ENCODE assay signal across 8 cellular contexts in the genomic region with DNA sequence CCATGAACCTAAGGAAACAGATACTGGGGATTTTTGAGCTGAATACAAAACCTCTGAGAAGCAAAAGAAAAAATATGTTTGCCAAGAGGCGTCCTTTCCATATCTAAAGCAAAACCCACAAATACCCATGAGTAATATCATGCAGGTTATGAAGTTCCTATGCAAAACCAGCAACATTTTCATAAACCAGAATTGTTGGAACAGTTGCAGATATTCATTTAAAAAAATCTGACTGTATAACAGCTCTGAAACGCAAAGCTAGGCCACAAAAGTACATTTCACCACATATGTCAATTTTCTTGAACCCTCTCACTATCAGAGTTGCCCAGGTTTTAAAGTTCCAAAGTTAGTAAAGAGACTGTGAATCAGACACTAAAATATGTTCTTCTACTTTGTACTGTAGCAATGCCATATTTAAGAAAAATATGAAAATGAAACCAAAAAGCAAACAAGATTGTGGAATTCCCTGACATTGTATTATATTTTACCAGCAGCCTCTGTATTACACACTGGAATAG. TPM values are rescaled to one million over a fixed set of nuclear protein-coding genes. Genes with fewer than 3 reads are reported as not detected.
DNase-seq lines count a peak whose midpoint lies in the region; ATAC-seq and TF ChIP-seq lines count a peak whose summit lies in the region.

No MANE protein-coding gene starts in this region.

- ATAC-seq in HG03520 (IDR thresholded peaks at IDR 0.05; ENCODE audit: unreplicated experiment): peak; percentile 25

- no peak for TF ChIP-seq CTCF in chondrocyte (IDR thresholded peaks at IDR 0.05)

- peak overlapping the region; percentile 65 for H3K4me3 Mint-ChIP-seq in activated CD4-positive, alpha-beta T cell treated with anti-CD3 and anti-CD28 coated beads, Interleukin-2, amount 10 ng/mL, durations not matched to agents 7 days and 5 days
- H3K4me3 Mint-ChIP-seq in chondrocyte (ENCODE audit: unreplicated experiment): peak overlapping the region; percentile 51

- no peaks in the 10 kb centered on the region for H3K9me3 ChIP-seq in thymus (ENCODE audit: control insufficient read depth)

- 65% methylated on average over 2 of the region's 2 CpGs for WGBS in thymus

- peaks cover 80% of the 10 kb centered on the region for H3K4me1 Mint-ChIP-seq in activated CD4-positive, alpha-beta T cell treated with anti-CD3 and anti-CD28 coated beads, Interleukin-2, amount 10 ng/mL, durations not matched to agents 7 days and 5 days
- peaks cover 45% of the 10 kb centered on the region for H3K4me1 Mint-ChIP-seq in chondrocyte (ENCODE audit: low read depth)

- H3K27ac Mint-ChIP-seq in activated CD4-positive, alpha-beta T cell treated with anti-CD3 and anti-CD28 coated beads, Interleukin-2, amount 10 ng/mL, durations not matched to agents 7 days and 5 days: peak overlapping the region; percentile 94
- peak overlapping the region; percentile 97 for H3K27ac Mint-ChIP-seq in chondrocyte (ENCODE audit: unreplicated experiment)

- H3K36me3 Mint-ChIP-seq in activated CD4-positive, alpha-beta T cell treated with anti-CD3 and anti-CD28 coated beads, Interleukin-2, amount 10 ng/mL, durations not matched to agents 7 days and 5 days (ENCODE audit: low read depth): peaks cover 32% of the 10 kb centered on the region
- H3K36me3 Mint-ChIP-seq in chondrocyte (ENCODE audit: low read depth): no peaks in the 10 kb centered on the region

- no peaks in the 10 kb centered on the region for H3K36me3 ChIP-seq in thymus (ENCODE audit: control insufficient read depth, insufficient read depth)

- no peaks in the 10 kb centered on the region for H3K27me3 Mint-ChIP-seq in activated CD4-positive, alpha-beta T cell treated with anti-CD3 and anti-CD28 coated beads, Interleukin-2, amount 10 ng/mL, durations not matched to agents 7 days and 5 days
- no peaks in the 10 kb centered on the region for H3K27me3 Mint-ChIP-seq in chondrocyte (ENCODE audit: low read depth)

- no peaks in the 10 kb centered on the region for H3K27me3 ChIP-seq in thymus (ENCODE audit: control insufficient read depth, insufficient read depth)

- no peak for DNase-seq in activated CD4-positive, alpha-beta T cell treated with anti-CD3 and anti-CD28 coated beads, Interleukin-2, amount 10 ng/mL, durations not matched to agents 7 days and 5 days
- no peak for DNase-seq in activated CD4-positive, alpha-beta T cell treated with anti-CD3 and anti-CD28 coated beads, Interleukin-2, amount 50 U/mL, for 4 hours
- no peak for DNase-seq in chondrocyte (ENCODE audit: low spot score)
- DNase-seq in NOMO-1 (lab: John Stamatoyannopoulos, UW; ENCODE audit: unreplicated experiment in 2 of 2): no peak
- DNase-seq in stimulated activated CD4-positive, alpha-beta T cell treated with anti-CD3 and anti-CD28 coated beads, Interleukin-2, amount 100 ng/mL, for 24 hours: no peak
- no peak for DNase-seq in HPDE6-E6E7 (ENCODE audit: extremely low spot score)

- H3K4me1 ChIP-seq in thymus (ENCODE audit: control insufficient read depth, insufficient read depth, low read length): peaks cover 4% of the 10 kb centered on the region

- POLR2A ChIA-PET in activated CD4-positive, alpha-beta T cell treated with anti-CD3 and anti-CD28 coated beads, Interleukin-2, amount 10 ng/mL, durations not matched to agents 7 days and 5 days (lab: Charles Lee): interaction anchor here (0.6 kb wide), 2 partner anchors 116 to 392 kb away, joined by 3 read pairs; no protein-coding TSS in a partner anchor

- H3K27ac ChIP-seq in thymus (ENCODE audit: low read depth): peak overlapping the region; percentile 31

- peaks cover 6% of the 10 kb centered on the region for H3K9me3 Mint-ChIP-seq in activated CD4-positive, alpha-beta T cell treated with anti-CD3 and anti-CD28 coated beads, Interleukin-2, amount 10 ng/mL, durations not matched to agents 7 days and 5 days
- H3K9me3 Mint-ChIP-seq in chondrocyte (ENCODE audit: low read depth): no peaks in the 10 kb centered on the region

- H3K4me3 ChIP-seq in thymus (ENCODE audit: low read length): no peak overlapping the region

- CTCF ChIA-PET in activated CD4-positive, alpha-beta T cell treated with anti-CD3 and anti-CD28 coated beads, Interleukin-2, amount 10 ng/mL, durations not matched to agents 7 days and 5 days (lab: Charles Lee): interaction anchor here (1.0 to 1.8 kb wide), 5 partner anchors 9 to 148 kb away, joined by 3 to 4 read pairs (median 3); no protein-coding TSS in a partner anchor

RNA-seq across cellular contexts. Expression of gene HIF1A, which starts 33.8 kb away (rescaled TPM):
- 100 to 1,000 TPM in 1 of 2 experiments, 10 to 100 TPM in 1; 97.0 to 116 TPM for total RNA-seq in activated CD4-positive, alpha-beta T cell treated with anti-CD3 and anti-CD28 coated beads, Interleukin-2, amount 10 ng/mL, durations not matched to agents 7 days and 5 days
- 466 to 676 TPM (median 660 TPM) in 3 replicates for total RNA-seq in chondrocyte
- 75.6 TPM for polyA plus RNA-seq in thymus
